In genomic region chr12:111841750-111842555, GRCh38 we compare ENCODE assay signal across 1 cellular context.
TF ChIP-seq lines count a peak whose summit lies in the region.

Gene MAPKAPK5 (plus strand): TSS chr12:111842228. CDS start chr12:111842734, 506 bp downstream.

TF ChIP-seq in K562, 482 proteins besides CTCF, POLR2A, EP300 and RAD21 (continued from another document and continues in another):
- TF ChIP-seq THAP7 (CRISPR knock-in tag; IDR thresholded peaks at IDR 0.05) (peak; percentile 65; the same call in 1 of the 2 replicates), MXI1 (IDR thresholded peaks at IDR 0.05; ENCODE audit: low read depth, low read length) (peak; percentile 66), ARHGAP35 (IDR thresholded peaks at IDR 0.05; ENCODE audit: partially characterized antibody) (no peak), ZBED1 (IDR thresholded peaks at IDR 0.05) (0 out of 2 replicates have a peak, but pooled peaks have one; percentile 21), VEZF1 (CRISPR knock-in tag; IDR thresholded peaks at IDR 0.05) (peak; percentile 36; the same call in 1 of the 2 replicates), GATA2 (CRISPR knock-in tag; IDR thresholded peaks at IDR 0.05) (0 out of 2 replicates have a peak, but pooled peaks have one; percentile 27), CREB1 (IDR thresholded peaks at IDR 0.05) (peak; percentile 98), CREB1 (CRISPR knock-in tag; IDR thresholded peaks at IDR 0.05) (peak; percentile 100), ELF1 (tag; IDR thresholded peaks at IDR 0.05) (peak; percentile 50; the same call in 1 of the 2 replicates), CEBPB (tag; IDR thresholded peaks at IDR 0.05) (no peak), USF2 (CRISPR knock-in tag; IDR thresholded peaks at IDR 0.05) (no peak), MCM7 (IDR thresholded peaks at IDR 0.05) (no peak), BDP1 (IDR thresholded peaks at IDR 0.05; ENCODE audit: insufficient read depth, insufficient read length) (no peak), ZNF431 (CRISPR knock-in tag; IDR thresholded peaks at IDR 0.05) (peak; percentile 16; the same call in 1 of the 2 replicates), ZNF785 (CRISPR knock-in tag; IDR thresholded peaks at IDR 0.05) (no peak), EP400 (IDR thresholded peaks at IDR 0.05) (peak; percentile 94), RFX5 (IDR thresholded peaks at IDR 0.05; ENCODE audit: low read depth, low read length) (peak; percentile 69; the same call in 1 of the 2 replicates), GTF2E2 (tag; IDR thresholded peaks at IDR 0.05) (peak; percentile 77; the same call in 1 of the 2 replicates), HMG20B (CRISPR knock-in tag; IDR thresholded peaks at IDR 0.05) (no peak), ZEB2 (IDR thresholded peaks at IDR 0.05) (no peak), CBX2 (IDR thresholded peaks at IDR 0.05; ENCODE audit: insufficient read depth, low read length, poor library complexity, severe bottlenecking) (no peak), ZNF146 (CRISPR knock-in tag; IDR thresholded peaks at IDR 0.05; ENCODE audit: unreplicated experiment) (no peak), ZNF407 (IDR thresholded peaks at IDR 0.05; ENCODE audit: low read depth) (no peak), GMEB1 (CRISPR knock-in tag; IDR thresholded peaks at IDR 0.05) (peak; percentile 76), ZNF639 (CRISPR knock-in tag; conservative IDR thresholded peaks at IDR 0.05 in 1 of 2, IDR thresholded peaks at IDR 0.05 in 1 of 2) (peak in 1 of 2 experiments; percentile 78; a peak in 2 of 4 replicates), SRSF1 (IDR thresholded peaks at IDR 0.05; ENCODE audit: low read depth, low read length) (no peak), SP1 (CRISPR knock-in tag; IDR thresholded peaks at IDR 0.05) (peak; percentile 78), SRSF9 (IDR thresholded peaks at IDR 0.05; ENCODE audit: borderline replicate concordance, low read depth, low read length) (no peak), MCM5 (IDR thresholded peaks at IDR 0.05; ENCODE audit: low read depth) (no peak), FIP1L1 (IDR thresholded peaks at IDR 0.05; ENCODE audit: low read depth, low read length, poor library complexity, severe bottlenecking) (peak; percentile 89), XRCC5 (IDR thresholded peaks at IDR 0.05; ENCODE audit: low read depth, low read length) (peak; percentile 76; the same call in 1 of the 2 replicates), FOXP1 (CRISPR knock-in tag; IDR thresholded peaks at IDR 0.05) (peak; percentile 68; the same call in 1 of the 2 replicates), POLR3G (IDR thresholded peaks at IDR 0.05; ENCODE audit: extremely low read depth, insufficient read length, insufficient replicate concordance) (no peak), CHD4 (IDR thresholded peaks at IDR 0.05; ENCODE audit: insufficient read depth, insufficient replicate concordance, low read depth, low read length, poor library complexity, severe bottlenecking) (no peak), ETS2 (tag; IDR thresholded peaks at IDR 0.05; ENCODE audit: borderline replicate concordance, poor library complexity, severe bottlenecking) (peak; percentile 69), POLR2H (tag; IDR thresholded peaks at IDR 0.05; ENCODE audit: low read depth) (no peak; the same call in 1 of the 2 replicates), CBX3 (IDR thresholded peaks at IDR 0.05; ENCODE audit: borderline replicate concordance in 1 of 2, low read length in 2 of 2) (peak in 1 of 2 experiments; percentile 36; a peak in 1 of 3 replicates), ZNF274 (IDR thresholded peaks at IDR 0.05; ENCODE audit: borderline replicate concordance, low read depth, low read length) (no peak), ZNF512 (tag; IDR thresholded peaks at IDR 0.05) (no peak), ZNF584 (CRISPR knock-in tag; IDR thresholded peaks at IDR 0.05; ENCODE audit: low read depth) (no peak), CLOCK (CRISPR knock-in tag; IDR thresholded peaks at IDR 0.05; ENCODE audit: borderline replicate concordance) (no peak), ZNF449 (CRISPR knock-in tag; IDR thresholded peaks at IDR 0.05) (peak; percentile 84; the same call in 1 of the 2 replicates), FOXA1 (IDR thresholded peaks at IDR 0.05; ENCODE audit: borderline replicate concordance) (no peak), NCOA1 (IDR thresholded peaks at IDR 0.05; ENCODE audit: low read depth) (no peak)
